ENCODE assay signal across 1 cellular context in the genomic region with DNA sequence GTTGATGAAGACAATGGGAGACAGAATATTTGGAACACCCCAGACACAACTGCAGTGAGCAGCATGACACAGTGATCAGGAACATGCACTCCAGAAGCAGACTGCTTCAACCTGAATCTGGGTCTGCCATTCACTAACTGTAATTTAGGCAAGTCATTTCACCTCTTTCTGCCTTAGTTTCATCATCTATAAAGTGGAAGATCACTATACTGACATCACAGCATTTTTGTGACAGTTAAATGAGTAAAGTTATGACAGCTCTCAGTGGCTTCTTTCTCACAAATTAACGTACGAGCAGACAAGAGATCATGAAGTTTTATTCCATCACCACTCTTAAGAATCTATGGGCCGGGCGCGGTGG.
TF ChIP-seq lines count a peak whose summit lies in the region.

No MANE protein-coding gene starts in this region.

TF ChIP-seq in IMR-90, 13 proteins besides CTCF, POLR2A, EP300 and RAD21:
- TF ChIP-seq MXI1 (IDR thresholded peaks at IDR 0.05; ENCODE audit: borderline replicate concordance, low read depth, low read length), result no peak
- no peak for TF ChIP-seq NFE2L2 (IDR thresholded peaks at IDR 0.05; ENCODE audit: low read depth, low read length)
- no peak for TF ChIP-seq RCOR1 (IDR thresholded peaks at IDR 0.05; ENCODE audit: insufficient replicate concordance, low read length)
- TF ChIP-seq CEBPB (IDR thresholded peaks at IDR 0.05; ENCODE audit: low read depth, low read length), result no peak
- TF ChIP-seq CHD1 (IDR thresholded peaks at IDR 0.05; ENCODE audit: low read depth, low read length), result no peak
- TF ChIP-seq, protein P1, sequence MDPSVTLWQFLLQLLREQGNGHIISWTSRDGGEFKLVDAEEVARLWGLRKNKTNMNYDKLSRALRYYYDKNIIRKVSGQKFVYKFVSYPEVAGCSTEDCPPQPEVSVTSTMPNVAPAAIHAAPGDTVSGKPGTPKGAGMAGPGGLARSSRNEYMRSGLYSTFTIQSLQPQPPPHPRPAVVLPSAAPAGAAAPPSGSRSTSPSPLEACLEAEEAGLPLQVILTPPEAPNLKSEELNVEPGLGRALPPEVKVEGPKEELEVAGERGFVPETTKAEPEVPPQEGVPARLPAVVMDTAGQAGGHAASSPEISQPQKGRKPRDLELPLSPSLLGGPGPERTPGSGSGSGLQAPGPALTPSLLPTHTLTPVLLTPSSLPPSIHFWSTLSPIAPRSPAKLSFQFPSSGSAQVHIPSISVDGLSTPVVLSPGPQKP (IDR thresholded peaks at IDR 0.05; ENCODE audit: borderline replicate concordance, low read depth, low read length), result no peak
- no peak for TF ChIP-seq MAZ (IDR thresholded peaks at IDR 0.05; ENCODE audit: borderline replicate concordance, low read depth, low read length)
- TF ChIP-seq BHLHE40 (IDR thresholded peaks at IDR 0.05; ENCODE audit: low read depth, low read length), result no peak
- TF ChIP-seq SMC3 (IDR thresholded peaks at IDR 0.05; ENCODE audit: low read depth, low read length), result no peak
- TF ChIP-seq, protein P2, sequence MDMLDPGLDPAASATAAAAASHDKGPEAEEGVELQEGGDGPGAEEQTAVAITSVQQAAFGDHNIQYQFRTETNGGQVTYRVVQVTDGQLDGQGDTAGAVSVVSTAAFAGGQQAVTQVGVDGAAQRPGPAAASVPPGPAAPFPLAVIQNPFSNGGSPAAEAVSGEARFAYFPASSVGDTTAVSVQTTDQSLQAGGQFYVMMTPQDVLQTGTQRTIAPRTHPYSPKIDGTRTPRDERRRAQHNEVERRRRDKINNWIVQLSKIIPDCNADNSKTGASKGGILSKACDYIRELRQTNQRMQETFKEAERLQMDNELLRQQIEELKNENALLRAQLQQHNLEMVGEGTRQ (IDR thresholded peaks at IDR 0.05; ENCODE audit: low read depth, low read length), result no peak
- no peak for TF ChIP-seq RFX5 (IDR thresholded peaks at IDR 0.05; ENCODE audit: low read depth, low read length)
- TF ChIP-seq MAFK (IDR thresholded peaks at IDR 0.05; ENCODE audit: low read depth, low read length), result no peak
